Comparison of ENCODE assay signal across 1 cellular context in the genomic region with DNA sequence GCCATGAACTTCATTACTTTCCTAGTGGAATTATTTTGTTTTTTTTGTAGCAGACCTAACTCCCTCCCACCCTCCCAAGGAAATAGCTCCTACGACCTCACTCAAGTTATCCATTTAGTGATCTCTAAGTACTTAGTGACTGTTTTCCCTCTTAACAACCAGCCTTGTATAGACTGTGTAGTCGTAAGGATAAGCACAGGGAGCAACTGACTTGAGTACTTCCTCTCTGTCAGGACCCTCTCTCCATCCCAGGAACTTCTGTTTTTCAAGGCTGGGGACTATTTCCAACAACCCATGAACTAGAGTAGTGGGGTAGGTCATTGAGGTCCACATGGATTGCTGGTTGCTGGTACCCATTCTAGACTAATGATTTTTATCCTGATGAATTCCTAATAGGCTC.
TF ChIP-seq lines count a peak whose summit lies in the region.

No MANE protein-coding gene starts in this region.

TF ChIP-seq in K562, 482 proteins besides CTCF, POLR2A, EP300 and RAD21:
- TF ChIP-seq WHSC1 (IDR thresholded peaks at IDR 0.05; ENCODE audit: low read length) (no peak), BACH1 (tag; IDR thresholded peaks at IDR 0.05) (no peak), MYC (IDR thresholded peaks at IDR 0.05; ENCODE audit: low read depth, low read length) (no peak), MYC (CRISPR knock-in tag; IDR thresholded peaks at IDR 0.05; ENCODE audit: borderline replicate concordance, low read depth) (no peak), HLTF (IDR thresholded peaks at IDR 0.05) (no peak), ZKSCAN3 (CRISPR knock-in tag; IDR thresholded peaks at IDR 0.05) (no peak), HDAC8 (tag; IDR thresholded peaks at IDR 0.05) (no peak), SMAD2 (IDR thresholded peaks at IDR 0.05; ENCODE audit: low read depth, low read length) (no peak), PYGO2 (tag; IDR thresholded peaks at IDR 0.05) (no peak), SPI1 (IDR thresholded peaks at IDR 0.05; ENCODE audit: borderline replicate concordance, low read depth, low read length) (peak; percentile 84; the same call in 1 of the 2 replicates), YY1 (IDR thresholded peaks at IDR 0.05; ENCODE audit: borderline replicate concordance in 1 of 3, control insufficient read depth in 1 of 3, extremely low read depth in 1 of 3, insufficient read depth in 3 of 3, insufficient read length in 1 of 3, insufficient replicate concordance in 2 of 3, low read depth in 1 of 3, low read length in 2 of 3) (no peak), CHD2 (IDR thresholded peaks at IDR 0.05; ENCODE audit: low read depth, low read length) (no peak), PTTG1 (tag; IDR thresholded peaks at IDR 0.05; ENCODE audit: low read depth) (no peak), NR3C1 (CRISPR knock-in tag; IDR thresholded peaks at IDR 0.05) (no peak)
- TF ChIP-seq, protein P1, sequence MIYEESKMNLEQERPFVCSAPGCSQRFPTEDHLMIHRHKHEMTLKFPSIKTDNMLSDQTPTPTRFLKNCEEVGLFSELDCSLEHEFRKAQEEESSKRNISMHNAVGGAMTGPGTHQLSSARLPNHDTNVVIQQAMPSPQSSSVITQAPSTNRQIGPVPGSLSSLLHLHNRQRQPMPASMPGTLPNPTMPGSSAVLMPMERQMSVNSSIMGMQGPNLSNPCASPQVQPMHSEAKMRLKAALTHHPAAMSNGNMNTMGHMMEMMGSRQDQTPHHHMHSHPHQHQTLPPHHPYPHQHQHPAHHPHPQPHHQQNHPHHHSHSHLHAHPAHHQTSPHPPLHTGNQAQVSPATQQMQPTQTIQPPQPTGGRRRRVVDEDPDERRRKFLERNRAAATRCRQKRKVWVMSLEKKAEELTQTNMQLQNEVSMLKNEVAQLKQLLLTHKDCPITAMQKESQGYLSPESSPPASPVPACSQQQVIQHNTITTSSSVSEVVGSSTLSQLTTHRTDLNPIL (CRISPR knock-in tag; IDR thresholded peaks at IDR 0.05): no peak
- TF ChIP-seq, protein P2, sequence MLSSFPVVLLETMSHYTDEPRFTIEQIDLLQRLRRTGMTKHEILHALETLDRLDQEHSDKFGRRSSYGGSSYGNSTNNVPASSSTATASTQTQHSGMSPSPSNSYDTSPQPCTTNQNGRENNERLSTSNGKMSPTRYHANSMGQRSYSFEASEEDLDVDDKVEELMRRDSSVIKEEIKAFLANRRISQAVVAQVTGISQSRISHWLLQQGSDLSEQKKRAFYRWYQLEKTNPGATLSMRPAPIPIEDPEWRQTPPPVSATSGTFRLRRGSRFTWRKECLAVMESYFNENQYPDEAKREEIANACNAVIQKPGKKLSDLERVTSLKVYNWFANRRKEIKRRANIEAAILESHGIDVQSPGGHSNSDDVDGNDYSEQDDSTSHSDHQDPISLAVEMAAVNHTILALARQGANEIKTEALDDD (IDR thresholded peaks at IDR 0.05): peak; percentile 74
- TF ChIP-seq, protein P3, sequence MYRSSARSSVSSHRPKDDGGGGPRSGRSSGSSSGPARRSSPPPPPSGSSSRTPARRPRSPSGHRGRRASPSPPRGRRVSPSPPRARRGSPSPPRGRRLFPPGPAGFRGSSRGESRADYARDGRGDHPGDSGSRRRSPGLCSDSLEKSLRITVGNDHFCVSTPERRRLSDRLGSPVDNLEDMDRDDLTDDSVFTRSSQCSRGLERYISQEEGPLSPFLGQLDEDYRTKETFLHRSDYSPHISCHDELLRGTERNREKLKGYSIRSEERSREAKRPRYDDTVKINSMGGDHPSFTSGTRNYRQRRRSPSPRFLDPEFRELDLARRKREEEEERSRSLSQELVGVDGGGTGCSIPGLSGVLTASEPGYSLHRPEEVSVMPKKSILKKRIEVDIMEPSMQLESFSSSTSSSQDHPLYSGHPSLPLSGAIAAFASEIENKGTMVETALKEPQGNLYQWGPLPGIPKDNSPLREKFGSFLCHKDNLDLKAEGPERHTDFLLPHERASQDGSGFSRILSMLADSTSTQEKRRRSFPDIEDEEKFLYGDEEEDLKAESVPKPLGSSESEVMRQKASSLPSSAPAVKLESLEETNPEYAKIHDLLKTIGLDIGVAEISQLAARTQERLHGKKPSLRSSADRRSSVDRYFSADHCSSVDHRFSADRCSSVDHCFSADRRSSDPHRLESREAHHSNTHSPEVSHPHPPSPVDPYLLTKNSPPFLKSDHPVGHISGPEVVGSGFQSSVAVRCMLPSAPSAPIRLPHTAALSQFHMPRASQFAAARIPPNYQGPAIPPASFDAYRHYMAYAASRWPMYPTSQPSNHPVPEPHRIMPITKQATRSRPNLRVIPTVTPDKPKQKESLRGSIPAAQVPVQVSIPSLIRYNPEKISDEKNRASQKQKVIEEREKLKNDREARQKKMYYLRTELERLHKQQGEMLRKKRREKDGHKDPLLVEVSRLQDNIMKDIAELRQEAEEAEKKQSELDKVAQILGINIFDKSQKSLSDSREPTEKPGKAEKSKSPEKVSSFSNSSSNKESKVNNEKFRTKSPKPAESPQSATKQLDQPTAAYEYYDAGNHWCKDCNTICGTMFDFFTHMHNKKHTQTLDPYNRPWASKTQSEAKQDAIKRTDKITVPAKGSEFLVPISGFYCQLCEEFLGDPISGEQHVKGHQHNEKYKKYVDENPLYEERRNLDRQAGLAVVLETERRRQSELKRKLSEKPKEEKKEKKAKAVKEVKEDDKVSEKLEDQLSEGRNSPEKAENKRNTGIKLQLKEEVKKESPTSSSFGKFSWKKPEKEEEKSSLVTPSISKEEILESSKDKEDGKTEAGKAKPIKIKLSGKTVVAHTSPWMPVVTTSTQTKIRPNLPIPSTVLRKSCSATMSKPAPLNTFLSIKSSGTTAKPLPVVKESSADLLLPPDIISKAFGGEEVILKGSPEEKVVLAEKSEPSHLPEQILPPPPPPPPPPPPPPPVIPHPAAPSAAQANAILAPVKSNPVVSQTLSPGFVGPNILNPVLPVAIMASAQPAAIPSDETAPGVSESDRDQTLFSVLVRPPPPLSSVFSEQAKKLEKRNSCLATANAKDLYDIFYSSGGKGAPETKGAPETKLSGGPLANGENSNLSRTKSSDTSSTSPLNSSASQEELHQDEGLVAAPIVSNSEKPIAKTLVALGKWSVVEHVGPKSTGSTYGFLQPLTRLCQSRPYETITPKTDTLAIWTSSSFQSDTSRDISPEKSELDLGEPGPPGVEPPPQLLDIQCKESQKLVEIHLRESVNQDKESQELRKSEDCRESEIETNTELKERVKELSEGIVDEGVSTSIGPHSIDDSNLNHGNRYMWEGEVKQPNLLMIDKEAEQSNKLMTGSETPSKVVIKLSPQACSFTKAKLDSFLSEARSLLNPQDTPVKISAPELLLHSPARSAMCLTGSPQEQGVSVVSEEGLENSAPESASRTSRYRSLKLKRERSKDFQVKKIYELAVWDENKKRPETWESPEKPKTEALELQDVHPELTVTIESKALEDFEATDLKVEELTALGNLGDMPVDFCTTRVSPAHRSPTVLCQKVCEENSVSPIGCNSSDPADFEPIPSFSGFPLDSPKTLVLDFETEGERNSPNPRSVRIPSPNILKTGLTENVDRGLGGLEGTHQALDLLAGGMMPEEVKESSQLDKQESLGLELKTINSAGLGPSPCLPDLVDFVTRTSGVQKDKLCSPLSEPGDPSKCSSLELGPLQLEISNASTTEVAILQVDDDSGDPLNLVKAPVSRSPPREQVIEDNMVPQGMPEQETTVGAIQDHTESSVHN (IDR thresholded peaks at IDR 0.05; ENCODE audit: borderline replicate concordance in 1 of 2, low read depth in 1 of 2): no peak
